8 cellular contexts compared by ENCODE assay signal in genomic region chr22:21014202-21015050, GRCh38. TPM values are rescaled to one million over a fixed set of nuclear protein-coding genes. Genes with fewer than 3 reads are reported as not detected.
DNase-seq lines count a peak whose midpoint lies in the region; ATAC-seq lines count a peak whose summit lies in the region.

No MANE protein-coding gene starts in this region.

- peak overlapping the region; percentile 57 for H3K4me2 ChIP-seq in mesenchymal stem cell (ENCODE audit: low read length, poor library complexity, severe bottlenecking)

- H3K79me1 ChIP-seq in mesenchymal stem cell (replicated peaks; ENCODE audit: low read length, poor library complexity, severe bottlenecking): peaks cover 2% of the 10 kb centered on the region

- peak overlapping the region in 1 of 2 experiments; percentile 12 for H2BK12ac ChIP-seq in mesenchymal stem cell (ENCODE audit: low read length in 2 of 2)

- no peak overlapping the region for H2AK5ac ChIP-seq in mesenchymal stem cell (ENCODE audit: low read length, severe bottlenecking)

- H2BK15ac ChIP-seq in mesenchymal stem cell (ENCODE audit: low read depth, poor library complexity, severe bottlenecking): no peak overlapping the region

- H3K9ac ChIP-seq in mesenchymal stem cell (ENCODE audit: low read length): peak overlapping the region; percentile 88

- no peak overlapping the region for H2BK120ac ChIP-seq in mesenchymal stem cell (ENCODE audit: low read depth, low read length)

- H3K27me3 Mint-ChIP-seq in effector memory CD8-positive, alpha-beta T cell: no peaks in the 10 kb centered on the region

- ATAC-seq in GM19328 (IDR thresholded peaks at IDR 0.05; ENCODE audit: unreplicated experiment) (peak; percentile 79), HG03571 (IDR thresholded peaks at IDR 0.05; ENCODE audit: unreplicated experiment) (peak; percentile 81)
- peak; percentile 92 for ATAC-seq in effector memory CD8-positive, alpha-beta T cell (replicated peaks)

- 2% methylated on average over 43 of the region's 44 CpGs for WGBS in mesenchymal stem cell

- no peaks in the 10 kb centered on the region for H3K9me3 Mint-ChIP-seq in effector memory CD8-positive, alpha-beta T cell

- H3K4ac ChIP-seq in mesenchymal stem cell (ENCODE audit: low read depth in 1 of 2, low read length in 2 of 2): peak overlapping the region in 1 of 2 experiments; percentile 84

- H3K9me3 ChIP-seq in mesenchymal stem cell (ENCODE audit: control insufficient read depth, low read length): no peaks in the 10 kb centered on the region

- peak; percentile 96 for DNase-seq in Ammon's horn (ENCODE audit: low spot score)
- DNase-seq in NCI-H82 treated with DMSO at 0.1 percent for 48 hours (lab: John Stamatoyannopoulos, UW; ENCODE audit: unreplicated experiment): peak; percentile 81
- DNase-seq in activated CD8-positive, alpha-beta memory T cell treated with anti-CD3 and anti-CD28 coated beads for 48 hours (ENCODE audit: low read depth in 2 of 3, low spot score in 2 of 3): peak; percentile 64 to 83 (median 67)
- peak; percentile 81 to 89 (median 87) for DNase-seq in effector memory CD8-positive, alpha-beta T cell
- DNase-seq in mesenchymal stem cell: peak; percentile 98
- DNase-seq in stimulated activated CD8-positive, alpha-beta memory T cell treated with anti-CD3 and anti-CD28 coated beads, Interleukin-12 subunit alpha, Interleukin-12 subunit beta, amount 100 ng/mL, for 1 hour (ENCODE audit: low read depth): peak; percentile 64

- peak overlapping the region in 1 of 2 experiments; percentile 15 for H3K14ac ChIP-seq in mesenchymal stem cell (ENCODE audit: low read length in 2 of 2)

- peak overlapping the region; percentile 60 for H4K91ac ChIP-seq in mesenchymal stem cell (ENCODE audit: low read length)

- H3K4me3 Mint-ChIP-seq in effector memory CD8-positive, alpha-beta T cell: peak overlapping the region; percentile 80 to 88

- H3K23ac ChIP-seq in mesenchymal stem cell (ENCODE audit: low read length in 2 of 2): no peak overlapping the region

- H3K27ac ChIP-seq in mesenchymal stem cell (ENCODE audit: low read length, poor library complexity, severe bottlenecking): peak overlapping the region; percentile 70

- peak overlapping the region; percentile 85 for H2AFZ ChIP-seq in mesenchymal stem cell (ENCODE audit: low read depth, low read length)

- peak overlapping the region; percentile 55 to 85 for H3K4me3 ChIP-seq in mesenchymal stem cell (ENCODE audit: insufficient read depth in 1 of 2, low read depth in 1 of 2, low read length in 2 of 2)

- no peak overlapping the region for H2BK5ac ChIP-seq in mesenchymal stem cell (ENCODE audit: low read depth, low read length, poor library complexity, severe bottlenecking)

- peaks cover 0 to 11% of the 10 kb centered on the region in 2 experiments for H3K27me3 ChIP-seq in mesenchymal stem cell (ENCODE audit: control insufficient read depth in 1 of 2, insufficient read depth in 1 of 2, low read length in 2 of 2)

- H3K36me3 ChIP-seq in mesenchymal stem cell (ENCODE audit: control insufficient read depth in 1 of 2, insufficient read depth in 2 of 2, low read depth in 1 of 2, low read length in 2 of 2): peaks cover 0 to 3% of the 10 kb centered on the region in 2 experiments

- peaks cover 8% of the 10 kb centered on the region for H3K36me3 Mint-ChIP-seq in effector memory CD8-positive, alpha-beta T cell (ENCODE audit: insufficient read depth)

- H3K4me1 Mint-ChIP-seq in effector memory CD8-positive, alpha-beta T cell (ENCODE audit: low read depth in 2 of 2): peaks cover 20 to 33% of the 10 kb centered on the region in 2 donors

- H3K18ac ChIP-seq in mesenchymal stem cell (ENCODE audit: low read depth in 1 of 2, low read length in 2 of 2): peak overlapping the region; percentile 94 to 98

- peaks cover 27% of the 10 kb centered on the region for H3K4me1 ChIP-seq in mesenchymal stem cell (ENCODE audit: control insufficient read depth, insufficient read depth, low read depth, low read length)

- H4K8ac ChIP-seq in mesenchymal stem cell (ENCODE audit: low read length): peak overlapping the region; percentile 86

- H3K27ac Mint-ChIP-seq in effector memory CD8-positive, alpha-beta T cell: peak overlapping the region; percentile 92 to 98

RNA-seq across cellular contexts. Expression of gene P2RX6, which starts 0.5 kb away (rescaled TPM):
- 1.6 TPM for polyA plus RNA-seq in mesenchymal stem cell (2013, experiment 1 of 2)
- 1.5 TPM for polyA plus RNA-seq in mesenchymal stem cell (2013, experiment 2 of 2)

RNA-seq across cellular contexts. Expression of gene THAP7, which starts 12.5 kb away (rescaled TPM):
- 15.5 TPM for polyA plus RNA-seq in mesenchymal stem cell (2013, experiment 1 of 2)
- 15.1 TPM for polyA plus RNA-seq in mesenchymal stem cell (2013, experiment 2 of 2)

RNA-seq across cellular contexts. Expression of gene SLC7A4, which starts 17.9 kb away (rescaled TPM):
- polyA plus RNA-seq in mesenchymal stem cell (2013, experiment 1 of 2): 0.11 TPM
- 0.16 TPM for polyA plus RNA-seq in mesenchymal stem cell (2013, experiment 2 of 2)

RNA-seq across cellular contexts. Expression of gene LRRC74B, which starts 31.3 kb away (rescaled TPM):
- 0.04 TPM for polyA plus RNA-seq in mesenchymal stem cell (2013, experiment 1 of 2)
- not detected for polyA plus RNA-seq in mesenchymal stem cell (2013, experiment 2 of 2)

RNA-seq across cellular contexts. Expression of gene LZTR1, which starts 32.3 kb away (rescaled TPM):
- 32.0 TPM for polyA plus RNA-seq in mesenchymal stem cell (2013, experiment 1 of 2)
- polyA plus RNA-seq in mesenchymal stem cell (2013, experiment 2 of 2): 29.6 TPM

Comparison
In these comparisons a context has a peak if more than half of its experiments do, and no peak if none do; other contexts are left out.
1. Peak in every context shown above with its lines: DNase-seq, ATAC-seq, H3K4me3 ChIP-seq and H3K27ac ChIP-seq.